Comparison of ENCODE assay signal across 13 cellular contexts in genomic region chr7:142534726-142535122, GRCh38.
DNase-seq lines count a peak whose midpoint lies in the region; ATAC-seq and TF ChIP-seq lines count a peak whose summit lies in the region.
"Had no signal": no experiment of that assay in that cellular context is flagged by ENCODE, and none has a peak within 500 bp of the region (broad histone marks: within the 10 kb centered on the region; RNA-seq: fewer than 3 reads in every experiment).

No MANE protein-coding gene starts in this region.

- no peak overlapping the region for H3K4me3 ChIP-seq in CD4-positive, CD25-positive, alpha-beta regulatory T cell (ENCODE audit: low read depth, low read length)
- H3K4me3 ChIP-seq in OCI-LY3 (ENCODE audit: low read length) = no peak overlapping the region
- H3K4me3 ChIP-seq: body of pancreas, heart left ventricle, uterus had no signal

- no peak overlapping the region for H3K4me3 Mint-ChIP-seq in activated CD4-positive, alpha-beta T cell treated with anti-CD3 and anti-CD28 coated beads for 36 hours
- H3K4me3 Mint-ChIP-seq in CD4-positive, CD25-positive, alpha-beta regulatory T cell = peak overlapping the region in 2 of 4 donors; percentile 52 to 85
- H3K4me3 Mint-ChIP-seq in central memory CD8-positive, alpha-beta T cell = peak overlapping the region; percentile 42

- no peaks in the 10 kb centered on the region for H3K36me3 ChIP-seq in CD4-positive, CD25-positive, alpha-beta regulatory T cell (ENCODE audit: control insufficient read depth, insufficient read depth, low read length)
- H3K36me3 ChIP-seq in OCI-LY3 (replicated peaks; ENCODE audit: low read depth, low read length) = no peaks in the 10 kb centered on the region
- H3K36me3 ChIP-seq: heart left ventricle, uterus had no signal

- no peaks in the 10 kb centered on the region for H4K20me1 ChIP-seq in OCI-LY3 (ENCODE audit: insufficient read depth, low read length)

- peak overlapping the region; percentile 77 for H3K27ac Mint-ChIP-seq in activated CD4-positive, alpha-beta T cell treated with anti-CD3 and anti-CD28 coated beads for 36 hours
- H3K27ac Mint-ChIP-seq in CD4-positive, CD25-positive, alpha-beta regulatory T cell = peak overlapping the region in 2 of 3 donors; percentile 76 to 77
- H3K27ac Mint-ChIP-seq in central memory CD8-positive, alpha-beta T cell (ENCODE audit: low read depth) = no peak overlapping the region
- H3K27ac Mint-ChIP-seq: activated B cell treated with CpG ODN at 0.5 μM for 24 hours had no signal

- peaks cover 12% of the 10 kb centered on the region for H3K4me1 ChIP-seq in CD4-positive, CD25-positive, alpha-beta regulatory T cell (ENCODE audit: control insufficient read depth, insufficient read depth, low read length, poor library complexity, severe bottlenecking)
- H3K4me1 ChIP-seq in OCI-LY3 (ENCODE audit: low read length) = peaks cover 10% of the 10 kb centered on the region
- H3K4me1 ChIP-seq: body of pancreas, uterus had no signal

- TF ChIP-seq CTCF in OCI-LY3 (IDR thresholded peaks at IDR 0.05; ENCODE audit: low read depth, low read length) = no peak
- TF ChIP-seq CTCF in omental fat pad (IDR thresholded peaks at IDR 0.05) = no peak

- ATAC-seq in activated CD4-positive, alpha-beta T cell treated with anti-CD3 and anti-CD28 coated beads for 36 hours = no peak
- no peak for ATAC-seq in CD4-positive, CD25-positive, alpha-beta regulatory T cell (ENCODE audit: low read depth in 2 of 2)
- no peak for ATAC-seq in central memory CD8-positive, alpha-beta T cell (replicated peaks; ENCODE audit: extremely low read depth, poor library complexity, severe bottlenecking)
- no peak for ATAC-seq in GM18858 (IDR thresholded peaks at IDR 0.05; ENCODE audit: unreplicated experiment)
- ATAC-seq in omental fat pad (ENCODE audit: low FRiP score) = no peak

- DNase-seq in activated CD4-positive, alpha-beta T cell treated with anti-CD3 and anti-CD28 coated beads for 36 hours = no peak
- DNase-seq in activated CD4-positive, alpha-beta T cell treated with anti-CD3 and anti-CD28 coated beads, Interleukin-2, amount 50 U/mL, for 4 hours = no peak
- no peak for DNase-seq in CD4-positive, CD25-positive, alpha-beta regulatory T cell
- no peak for DNase-seq in central memory CD8-positive, alpha-beta T cell (ENCODE audit: low spot score in 2 of 2)
- DNase-seq in omental fat pad (ENCODE audit: low spot score) = no peak
- no peak for DNase-seq in medulla oblongata (ENCODE audit: extremely low spot score)
- DNase-seq: activated B cell treated with CpG ODN at 0.5 μM for 24 hours, heart left ventricle, uterus had no signal

- CTCF ChIA-PET in activated CD4-positive, alpha-beta T cell treated with anti-CD3 and anti-CD28 coated beads for 36 hours (lab: Charles Lee) = interaction anchor here (0.5 to 4.1 kb wide), 32 partner anchors 10 to 680 kb away, joined by 3 to 33 read pairs (median 5); no protein-coding TSS in a partner anchor

- H3K9me3 ChIP-seq in CD4-positive, CD25-positive, alpha-beta regulatory T cell (ENCODE audit: control insufficient read depth in 2 of 2, low read length in 2 of 2) = no peaks in the 10 kb centered on the region
- H3K9me3 ChIP-seq in OCI-LY3 (ENCODE audit: insufficient read depth, low read length) = no peaks in the 10 kb centered on the region
- H3K9me3 ChIP-seq: body of pancreas, heart left ventricle, uterus had no signal

- H3K4me2 ChIP-seq in OCI-LY3 (ENCODE audit: low read length) = peak overlapping the region; percentile 96

- H3K36me3 Mint-ChIP-seq in activated CD4-positive, alpha-beta T cell treated with anti-CD3 and anti-CD28 coated beads for 36 hours (ENCODE audit: low read depth) = no peaks in the 10 kb centered on the region
- no peaks in the 10 kb centered on the region for H3K36me3 Mint-ChIP-seq in CD4-positive, CD25-positive, alpha-beta regulatory T cell
- H3K36me3 Mint-ChIP-seq in central memory CD8-positive, alpha-beta T cell (ENCODE audit: insufficient read depth) = no peaks in the 10 kb centered on the region

- POLR2A ChIA-PET in activated CD4-positive, alpha-beta T cell treated with anti-CD3 and anti-CD28 coated beads for 36 hours (lab: Charles Lee) = interaction anchor here (0.5 to 2.0 kb wide), 3 partner anchors 249 to 274 kb away, joined by 3 to 11 read pairs (median 5); no protein-coding TSS in a partner anchor

- H3K9me3 Mint-ChIP-seq in activated CD4-positive, alpha-beta T cell treated with anti-CD3 and anti-CD28 coated beads for 36 hours (ENCODE audit: low read depth) = no peaks in the 10 kb centered on the region
- no peaks in the 10 kb centered on the region for H3K9me3 Mint-ChIP-seq in CD4-positive, CD25-positive, alpha-beta regulatory T cell
- no peaks in the 10 kb centered on the region for H3K9me3 Mint-ChIP-seq in central memory CD8-positive, alpha-beta T cell
- H3K9me3 Mint-ChIP-seq: activated B cell treated with CpG ODN at 0.5 μM for 24 hours; activated T-helper 1 cell treated with anti-CD3 and anti-CD28 coated beads, Interleukin-12 subunit alpha, Interleukin-12 subunit beta, Interleukin-2, Interleukin-4 antibody, amounts not matched to agents 30 ng/mL and 10 ng/mL and 1 ng/mL, durations not matched to agents 14 hours and 24 hours and 36 hours had no signal

- H3K27me3 Mint-ChIP-seq in activated CD4-positive, alpha-beta T cell treated with anti-CD3 and anti-CD28 coated beads for 36 hours = no peaks in the 10 kb centered on the region
- peaks cover 10% of the 10 kb centered on the region for H3K27me3 Mint-ChIP-seq in CD4-positive, CD25-positive, alpha-beta regulatory T cell
- peaks cover 10% of the 10 kb centered on the region for H3K27me3 Mint-ChIP-seq in central memory CD8-positive, alpha-beta T cell

- intact Hi-C loops in activated CD4-positive, alpha-beta T cell treated with anti-CD3 and anti-CD28 coated beads for 36 hours (cut with DNase I, micrococcal nuclease) = loop anchor here (1.0 to 10.0 kb wide), 11 partner anchors 48 to 680 kb away; no protein-coding TSS in a partner anchor

- no peaks in the 10 kb centered on the region for H3K79me2 ChIP-seq in OCI-LY3 (ENCODE audit: low read length)

- no peaks in the 10 kb centered on the region for H3K27me3 ChIP-seq in CD4-positive, CD25-positive, alpha-beta regulatory T cell (ENCODE audit: control insufficient read depth, insufficient read depth, low read length)
- peaks cover 43% of the 10 kb centered on the region for H3K27me3 ChIP-seq in OCI-LY3 (ENCODE audit: low read depth, low read length)
- H3K27me3 ChIP-seq: body of pancreas, uterus had no signal

- H3K9ac ChIP-seq in OCI-LY3 (ENCODE audit: low read length) = no peak overlapping the region

- no peak overlapping the region for H3K27ac ChIP-seq in CD4-positive, CD25-positive, alpha-beta regulatory T cell (ENCODE audit: insufficient read depth, low read length, poor library complexity, severe bottlenecking)
- no peak overlapping the region for H3K27ac ChIP-seq in OCI-LY3 (ENCODE audit: low read length)
- H3K27ac ChIP-seq: body of pancreas, heart left ventricle, uterus had no signal

- H2AFZ ChIP-seq in OCI-LY3 (ENCODE audit: low read depth, low read length) = no peak overlapping the region

- peaks cover 24% of the 10 kb centered on the region for H3K4me1 Mint-ChIP-seq in activated CD4-positive, alpha-beta T cell treated with anti-CD3 and anti-CD28 coated beads for 36 hours
- H3K4me1 Mint-ChIP-seq in CD4-positive, CD25-positive, alpha-beta regulatory T cell = peaks cover 0 to 28% (median 11%) of the 10 kb centered on the region in 4 donors
- peaks cover 11% of the 10 kb centered on the region for H3K4me1 Mint-ChIP-seq in central memory CD8-positive, alpha-beta T cell
